15 cellular contexts compared by ENCODE assay signal in the genomic region with DNA sequence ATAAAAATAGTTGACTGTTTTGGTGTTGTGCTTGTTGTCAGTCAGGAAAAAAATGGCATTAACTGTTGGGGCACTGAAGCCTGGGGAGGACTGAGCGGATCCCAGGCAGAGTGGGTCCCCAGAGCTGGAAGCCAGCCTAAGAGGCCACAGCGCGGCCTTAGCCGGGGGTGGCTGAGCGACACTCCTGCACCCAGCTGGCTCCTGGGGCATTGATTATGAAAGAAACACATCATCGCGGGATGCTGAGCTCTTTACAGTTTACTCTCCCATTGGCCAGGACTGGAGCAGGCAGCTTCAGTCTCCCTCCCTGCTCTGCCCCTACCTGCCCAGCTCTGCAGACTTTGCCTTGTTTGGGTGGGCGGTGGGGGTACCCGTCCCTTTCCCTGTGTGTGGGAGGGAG.
"Had no signal": no experiment of that assay in that cellular context is flagged by ENCODE, and none has a peak within 500 bp of the region (broad histone marks: within the 10 kb centered on the region; RNA-seq: fewer than 3 reads in every experiment).

No MANE protein-coding gene starts in this region.

- H3K4me3 ChIP-seq: left lung, thyroid gland had no signal

- H3K9ac ChIP-seq: parathyroid adenoma had no signal

- H3K36me3 Mint-ChIP-seq: activated naive CD4-positive, alpha-beta T cell treated with anti-CD3 and anti-CD28 coated beads, Interleukin-2, amount 50 U/mL, for 72 hours; stimulated activated memory B cell treated with anti-CD40 and anti-IgM and Interleukin-4, amounts not matched to agents 10 μg/mL and 1 μg/mL and 100 μg/mL, for 72 hours; WTC11 had no signal

- H3K27ac Mint-ChIP-seq: activated T-cell treated with anti-CD3 and anti-CD28 coated beads, Interleukin-2, amount 50 U/mL, for 72 hours; stimulated activated memory B cell treated with anti-CD40 and anti-IgM and Interleukin-4, amounts not matched to agents 10 μg/mL and 1 μg/mL and 100 μg/mL, for 72 hours; WTC11 had no signal

- H3K9me3 Mint-ChIP-seq: activated naive CD4-positive, alpha-beta T cell treated with anti-CD3 and anti-CD28 coated beads, Interleukin-2, amount 50 U/mL, for 72 hours; activated T-cell treated with anti-CD3 and anti-CD28 coated beads, Interleukin-2, amount 50 U/mL, for 72 hours; stimulated activated memory B cell treated with anti-CD40 and anti-IgM and Interleukin-4, amounts not matched to agents 10 μg/mL and 1 μg/mL and 100 μg/mL, for 72 hours; WTC11 had no signal

- ATAC-seq: esophagus mucosa, left lung, WTC11 had no signal

- H3K9me3 ChIP-seq: left lung, neutrophil, thyroid gland had no signal

- H2AFZ ChIP-seq: parathyroid adenoma had no signal

- H3K79me2 ChIP-seq: parathyroid adenoma had no signal

- H3K4me1 ChIP-seq: parathyroid adenoma had no signal

- H3K36me3 ChIP-seq: left lung, neutrophil, thyroid gland had no signal

- H3K4me3 Mint-ChIP-seq: activated T-cell treated with anti-CD3 and anti-CD28 coated beads, Interleukin-2, amount 50 U/mL, for 72 hours; stimulated activated memory B cell treated with anti-CD40 and anti-IgM and Interleukin-4, amounts not matched to agents 10 μg/mL and 1 μg/mL and 100 μg/mL, for 72 hours; WTC11 had no signal

- H3K27ac ChIP-seq: left lung, parathyroid adenoma, thyroid gland had no signal

- DNase-seq: activated CD4-positive, alpha-beta T cell treated with anti-CD3 and anti-CD28 coated beads for 4 hours; activated CD8-positive, alpha-beta memory T cell treated with anti-CD3 and anti-CD28 coated beads, Interleukin-2, amount 50 U/mL, for 48 hours; activated gamma-delta T cell; activated T-cell treated with anti-CD3 and anti-CD28 coated beads, Interleukin-2, amount 50 U/mL, for 72 hours; hippocampal formation; kidney; mammary epithelial cell had no signal

- H3K27me3 ChIP-seq: left lung, neutrophil, thyroid gland had no signal
